ENCODE assay signal across 21 cellular contexts in the genomic region with DNA sequence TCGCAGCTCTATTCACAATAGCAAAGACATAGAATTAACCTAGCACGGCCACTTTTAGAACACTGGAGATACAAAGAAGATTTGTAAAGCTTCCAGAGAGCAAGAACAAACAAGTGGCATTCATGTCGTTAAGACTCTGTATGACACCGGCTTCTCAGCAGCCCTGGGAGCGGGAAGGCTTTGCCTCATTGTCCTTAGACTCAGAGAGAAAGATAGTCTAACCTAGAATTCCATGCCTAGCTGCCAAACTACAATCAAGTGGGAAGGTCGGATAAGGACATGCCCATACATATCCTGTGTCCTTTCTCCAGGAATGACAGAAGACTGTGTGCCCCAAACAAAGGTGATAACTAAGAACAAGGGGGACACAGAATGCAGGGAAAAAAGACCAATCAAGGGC.
DNase-seq lines count a peak whose midpoint lies in the region; ATAC-seq, FAIRE-seq and TF ChIP-seq lines count a peak whose summit lies in the region.
"Had no signal": no experiment of that assay in that cellular context is flagged by ENCODE, and none has a peak within 500 bp of the region (broad histone marks: within the 10 kb centered on the region; RNA-seq: fewer than 3 reads in every experiment).

No MANE protein-coding gene starts in this region.

- H3K56ac ChIP-seq in H1 (replicated peaks; ENCODE audit: insufficient read length, low read depth, low read length) (no peak overlapping the region), mesendoderm (ENCODE audit: low read length) (no peak overlapping the region)

- H2AK5ac ChIP-seq in H1 (ENCODE audit: low read depth, low read length) = no peak overlapping the region
- no peak overlapping the region for H2AK5ac ChIP-seq in mesendoderm (ENCODE audit: low read length)

- H3K27me3 ChIP-seq in NT2/D1 (ENCODE audit: insufficient read depth, insufficient read length) (no peaks in the 10 kb centered on the region), H1 (replicated peaks in 1 of 4; ENCODE audit: control insufficient read depth in 3 of 4, extremely low read depth in 1 of 4, insufficient read depth in 3 of 4, low read length in 3 of 4) (peaks cover 0 to 1% (median 0%) of the 10 kb centered on the region in 4 experiments; a peak in 1 of 7 replicates), mesendoderm (ENCODE audit: insufficient read depth, low read length, poor library complexity) (no peaks in the 10 kb centered on the region)
- H3K27me3 ChIP-seq: adrenal gland, brain microvascular endothelial cell, left lung, SJSA1 had no signal

- CTCF ChIA-PET in activated CD4-positive, alpha-beta memory T cell treated with anti-CD3 and anti-CD28 coated beads for 36 hours (lab: Charles Lee) = interaction anchor here (0.7 to 0.9 kb wide), 2 partner anchors 48 to 255 kb away, joined by 3 read pairs; no protein-coding TSS in a partner anchor
- CTCF ChIA-PET in activated CD4-positive, alpha-beta memory T cell treated with anti-CD3 and anti-CD28 coated beads, Interleukin-2, amount 10 ng/mL, durations not matched to agents 7 days and 5 days (lab: Charles Lee) = no interaction called here
- CTCF ChIA-PET in H1 (lab: Charles Lee; ENCODE audit: partially characterized antibody) = interaction anchor here (0.7 kb wide), 1 partner anchor 16 kb away, joined by 3 read pairs; no protein-coding TSS in a partner anchor

- no peak overlapping the region for H4K91ac ChIP-seq in H1 (replicated peaks; ENCODE audit: insufficient read length, low read length)

- intact Hi-C loops in activated CD4-positive, alpha-beta memory T cell treated with anti-CD3 and anti-CD28 coated beads for 36 hours (cut with micrococcal nuclease) = loop anchor here (1.0 to 2.0 kb wide), 5 partner anchors 9 to 95 kb away; no protein-coding TSS in a partner anchor

- H2BK5ac ChIP-seq in H1 (ENCODE audit: low read depth, low read length) = no peak overlapping the region
- no peak overlapping the region for H2BK5ac ChIP-seq in mesendoderm (ENCODE audit: low read length)

- H3K27ac ChIP-seq in H1 (ENCODE audit: low read depth, low read length) (no peak overlapping the region), mesendoderm (ENCODE audit: low read depth, low read length) (no peak overlapping the region)
- H3K27ac ChIP-seq: A549, adrenal gland, brain microvascular endothelial cell, left lung, SJSA1, transverse colon, WERI-Rb-1 had no signal

- no peak for TF ChIP-seq EP300 in H1 (IDR thresholded peaks at IDR 0.05; ENCODE audit: borderline replicate concordance in 1 of 2, low read depth in 2 of 2, low read length in 2 of 2)

- H3K4me3 ChIP-seq in NT2/D1 (ENCODE audit: insufficient read length, low read depth) (no peak overlapping the region), H1 (ENCODE audit: extremely low read depth in 1 of 4, insufficient read depth in 2 of 4, low read depth in 3 of 4, low read length in 4 of 4) (no peak overlapping the region), mesendoderm (ENCODE audit: low read length) (no peak overlapping the region)
- H3K4me3 ChIP-seq: A549, adrenal gland, left lung, SJSA1, transverse colon had no signal

- FAIRE-seq in H1 (lab: Jason Lieb, UNC) = peak; percentile 72
- FAIRE-seq: A549 had no signal

- H3K4me1 ChIP-seq in NT2/D1 (ENCODE audit: insufficient read depth, insufficient read length) = no peaks in the 10 kb centered on the region
- H3K4me1 ChIP-seq in H1 (replicated peaks in 1 of 4; ENCODE audit: control insufficient read depth in 3 of 4, insufficient read depth in 4 of 4, low read length in 3 of 4) = no peaks in the 10 kb centered on the region
- no peaks in the 10 kb centered on the region for H3K4me1 ChIP-seq in mesendoderm (ENCODE audit: control insufficient read depth, low read depth, low read length)
- H3K4me1 ChIP-seq: A549, adrenal gland, left lung, SJSA1, transverse colon had no signal

- H3K18ac ChIP-seq in H1 (ENCODE audit: extremely low read depth, low read length) = no peak overlapping the region
- no peak overlapping the region for H3K18ac ChIP-seq in mesendoderm (ENCODE audit: low read length)

- no peak for ATAC-seq in stimulated activated naive B cell treated with anti-CD40 and anti-IgM and Interleukin-4, amounts not matched to agents 10 μg/mL and 1 μg/mL and 100 μg/mL, for 72 hours (replicated peaks)
- ATAC-seq: A549, left lung had no signal

- H3K79me2 ChIP-seq in H1 (ENCODE audit: control insufficient read depth in 1 of 2, insufficient read depth in 2 of 2, low read length in 2 of 2) (no peaks in the 10 kb centered on the region), mesendoderm (ENCODE audit: control insufficient read depth, insufficient read depth, low read length) (no peaks in the 10 kb centered on the region)

- H4K8ac ChIP-seq in H1 (ENCODE audit: extremely low read depth, insufficient read depth, low read length) (no peak overlapping the region), mesendoderm (ENCODE audit: low read depth, low read length) (no peak overlapping the region)

- H4K5ac ChIP-seq in H1 (ENCODE audit: insufficient read length, low read depth, low read length) = no peak overlapping the region
- no peak overlapping the region for H4K5ac ChIP-seq in mesendoderm (ENCODE audit: low read length)

- H3K9ac ChIP-seq in NT2/D1 (ENCODE audit: insufficient read length, low read depth) (no peak overlapping the region), H1 (replicated peaks in 1 of 4; ENCODE audit: extremely low read depth in 1 of 4, low read depth in 3 of 4, low read length in 3 of 4) (no peak overlapping the region), mesendoderm (ENCODE audit: low read length) (no peak overlapping the region)

- no peaks in the 10 kb centered on the region for H3K79me1 ChIP-seq in H1 (ENCODE audit: low read depth, low read length)
- H3K79me1 ChIP-seq in mesendoderm (ENCODE audit: low read length) = no peaks in the 10 kb centered on the region

- H3K14ac ChIP-seq in H1 (ENCODE audit: insufficient read length) = no peak overlapping the region

- H4K20me1 ChIP-seq in H1 (replicated peaks in 1 of 2; ENCODE audit: control insufficient read depth in 1 of 2, insufficient read depth in 2 of 2, low read length in 2 of 2) = no peaks in the 10 kb centered on the region

- WGBS in H1 (ENCODE audit: extremely low coverage in 1 of 2, insufficient coverage in 1 of 2, insufficient read length in 1 of 2, insufficient replicate concordance in 2 of 2, low coverage in 1 of 2, low lambda C conversion rate in 2 of 2, missing lambda C conversion rate in 1 of 2), 2 experiments = 80% methylated on average over 6 of the region's 6 CpGs; no CpG with 5 or more reads in 1 of the 2 experiments
- WGBS in mesendoderm (ENCODE audit: extremely low coverage, insufficient coverage, low lambda C conversion rate) = no CpG with 5 or more reads among the region's 6 CpGs

- TF ChIP-seq POLR2A in H1 (IDR thresholded peaks at IDR 0.05; ENCODE audit: control extremely low read depth in 1 of 2, low read depth in 2 of 2, low read length in 2 of 2) = no peak

- H3K27me3 Mint-ChIP-seq in activated CD4-positive, alpha-beta memory T cell treated with anti-CD3 and anti-CD28 coated beads for 36 hours = no peaks in the 10 kb centered on the region
- no peaks in the 10 kb centered on the region for H3K27me3 Mint-ChIP-seq in activated CD4-positive, alpha-beta memory T cell treated with anti-CD3 and anti-CD28 coated beads, Interleukin-2, amount 10 ng/mL, durations not matched to agents 7 days and 5 days
- H3K27me3 Mint-ChIP-seq in stimulated activated naive B cell treated with anti-CD40 and anti-IgM and Interleukin-4, amounts not matched to agents 10 μg/mL and 1 μg/mL and 100 μg/mL, for 72 hours = no peaks in the 10 kb centered on the region
- H3K27me3 Mint-ChIP-seq in progenitor cell of endocrine pancreas = peaks cover 27% of the 10 kb centered on the region
- H3K27me3 Mint-ChIP-seq: activated CD4-positive, alpha-beta T cell treated with anti-CD3 and anti-CD28 coated beads, Interleukin-2, amount 10 ng/mL, durations not matched to agents 7 days and 5 days; IgD-negative memory B cell had no signal

- TF ChIP-seq CTCF in H1 (IDR thresholded peaks at IDR 0.05; ENCODE audit: control extremely low read depth in 1 of 3, insufficient read depth in 1 of 3, low read depth in 1 of 3, low read length in 3 of 3) = no peak
- TF ChIP-seq CTCF in progenitor cell of endocrine pancreas (IDR thresholded peaks at IDR 0.05; ENCODE audit: unreplicated experiment) = no peak

- H3K23me2 ChIP-seq in H1 (ENCODE audit: low read depth, low read length) = no peaks in the 10 kb centered on the region

- peak overlapping the region; percentile 36 for H3K27ac Mint-ChIP-seq in activated CD4-positive, alpha-beta memory T cell treated with anti-CD3 and anti-CD28 coated beads for 36 hours
- no peak overlapping the region for H3K27ac Mint-ChIP-seq in activated CD4-positive, alpha-beta memory T cell treated with anti-CD3 and anti-CD28 coated beads, Interleukin-2, amount 10 ng/mL, durations not matched to agents 7 days and 5 days
- H3K27ac Mint-ChIP-seq in stimulated activated naive B cell treated with anti-CD40 and anti-IgM and Interleukin-4, amounts not matched to agents 10 μg/mL and 1 μg/mL and 100 μg/mL, for 72 hours = no peak overlapping the region
- no peak overlapping the region for H3K27ac Mint-ChIP-seq in progenitor cell of endocrine pancreas
- H3K27ac Mint-ChIP-seq: activated CD4-positive, alpha-beta T cell treated with anti-CD3 and anti-CD28 coated beads, Interleukin-2, amount 10 ng/mL, durations not matched to agents 7 days and 5 days; IgD-negative memory B cell had no signal

- no peak overlapping the region for H3K23ac ChIP-seq in H1 (ENCODE audit: insufficient read length)
- no peak overlapping the region for H3K23ac ChIP-seq in mesendoderm (ENCODE audit: low read length)

- H2BK20ac ChIP-seq in H1 (ENCODE audit: low read length) = no peak overlapping the region; the same call in 1 of the 2 replicates

- H3K4me3 Mint-ChIP-seq in activated CD4-positive, alpha-beta memory T cell treated with anti-CD3 and anti-CD28 coated beads for 36 hours = no peak overlapping the region
- no peak overlapping the region for H3K4me3 Mint-ChIP-seq in activated CD4-positive, alpha-beta memory T cell treated with anti-CD3 and anti-CD28 coated beads, Interleukin-2, amount 10 ng/mL, durations not matched to agents 7 days and 5 days
- H3K4me3 Mint-ChIP-seq in stimulated activated naive B cell treated with anti-CD40 and anti-IgM and Interleukin-4, amounts not matched to agents 10 μg/mL and 1 μg/mL and 100 μg/mL, for 72 hours = no peak overlapping the region
- no peak overlapping the region for H3K4me3 Mint-ChIP-seq in progenitor cell of endocrine pancreas (ENCODE audit: low read depth)
- H3K4me3 Mint-ChIP-seq: activated CD4-positive, alpha-beta T cell treated with anti-CD3 and anti-CD28 coated beads, Interleukin-2, amount 10 ng/mL, durations not matched to agents 7 days and 5 days; IgD-negative memory B cell had no signal

- peaks cover 70% of the 10 kb centered on the region for H3K4me1 Mint-ChIP-seq in activated CD4-positive, alpha-beta memory T cell treated with anti-CD3 and anti-CD28 coated beads for 36 hours (ENCODE audit: low read depth)
- peaks cover 40% of the 10 kb centered on the region for H3K4me1 Mint-ChIP-seq in activated CD4-positive, alpha-beta memory T cell treated with anti-CD3 and anti-CD28 coated beads, Interleukin-2, amount 10 ng/mL, durations not matched to agents 7 days and 5 days
- H3K4me1 Mint-ChIP-seq in stimulated activated naive B cell treated with anti-CD40 and anti-IgM and Interleukin-4, amounts not matched to agents 10 μg/mL and 1 μg/mL and 100 μg/mL, for 72 hours = no peaks in the 10 kb centered on the region
- no peaks in the 10 kb centered on the region for H3K4me1 Mint-ChIP-seq in progenitor cell of endocrine pancreas (ENCODE audit: low read depth)
- H3K4me1 Mint-ChIP-seq: IgD-negative memory B cell had no signal

- H2BK15ac ChIP-seq in H1 (ENCODE audit: low read length) (no peak overlapping the region), mesendoderm (replicated peaks; ENCODE audit: low read depth) (no peak overlapping the region)

- H3K4ac ChIP-seq in H1 (replicated peaks; ENCODE audit: insufficient read length, low read depth, low read length) (no peak overlapping the region), mesendoderm (ENCODE audit: low read depth, low read length) (no peak overlapping the region)

- no peak for TF ChIP-seq RAD21 in H1 (IDR thresholded peaks at IDR 0.05 in 1 of 2, conservative IDR thresholded peaks at IDR 0.05 in 1 of 2; ENCODE audit: low read depth in 2 of 2, low read length in 2 of 2)

- no peak overlapping the region for H2BK120ac ChIP-seq in H1 (replicated peaks; ENCODE audit: low read depth, low read length)
- no peak overlapping the region for H2BK120ac ChIP-seq in mesendoderm (ENCODE audit: low read depth, low read length)

- H3K4me2 ChIP-seq in H1 (ENCODE audit: insufficient read depth in 1 of 2, low read depth in 2 of 2, low read length in 2 of 2) (no peak overlapping the region), mesendoderm (ENCODE audit: low read length) (no peak overlapping the region)
- H3K4me2 ChIP-seq: A549 had no signal

- H3K9me3 ChIP-seq in NT2/D1 (ENCODE audit: insufficient read depth, low read length) = no peaks in the 10 kb centered on the region
- peaks cover 5 to 9% of the 10 kb centered on the region in 2 experiments; a peak in 3 of 4 replicates for H3K9me3 ChIP-seq in H1 (ENCODE audit: insufficient read depth in 2 of 2, low read depth in 1 of 2, low read length in 1 of 2)
- H3K9me3 ChIP-seq: A549, adrenal gland, left lung, SJSA1, transverse colon had no signal

- no peak for DNase-seq in activated CD4-positive, alpha-beta memory T cell treated with anti-CD3 and anti-CD28 coated beads for 36 hours
- DNase-seq in activated CD4-positive, alpha-beta memory T cell treated with anti-CD3 and anti-CD28 coated beads, Interleukin-2, amount 10 ng/mL, durations not matched to agents 7 days and 5 days = no peak
- DNase-seq in NT2/D1 (ENCODE audit: low read depth, low spot score) (peak; percentile 13), H1 (ENCODE audit: low read depth in 1 of 2, low spot score in 2 of 2) (no peak), mesendoderm (peak; percentile 18), progenitor cell of endocrine pancreas (ENCODE audit: low spot score, unreplicated experiment) (no peak), superior temporal gyrus (ENCODE audit: extremely low spot score) (no peak)
- no peak for DNase-seq in stimulated activated naive B cell treated with anti-CD40 and anti-IgM and Interleukin-4, amounts not matched to agents 10 μg/mL and 1 μg/mL and 100 μg/mL, for 72 hours
- DNase-seq: activated CD4-positive, alpha-beta T cell treated with anti-CD3 and anti-CD28 coated beads, Interleukin-2, amount 10 ng/mL, durations not matched to agents 7 days and 5 days; activated CD8-positive, alpha-beta memory T cell treated with anti-CD3 and anti-CD28 coated beads, Interleukin-2, amount 50 U/mL, for 4 hours; adrenal gland; brain microvascular endothelial cell; left lung; NCI-H146; NCI-H510A; RPMI8226; transverse colon; WERI-Rb-1 had no signal

- POLR2A ChIA-PET in activated CD4-positive, alpha-beta memory T cell treated with anti-CD3 and anti-CD28 coated beads for 36 hours (lab: Charles Lee) = interaction anchor here (0.7 to 1.4 kb wide), 3 partner anchors 58 to 977 kb away, joined by 3 to 4 read pairs (median 3); no protein-coding TSS in a partner anchor
- POLR2A ChIA-PET in activated CD4-positive, alpha-beta memory T cell treated with anti-CD3 and anti-CD28 coated beads, Interleukin-2, amount 10 ng/mL, durations not matched to agents 7 days and 5 days (lab: Charles Lee) = no interaction called here
- POLR2A ChIA-PET in H1 (lab: Charles Lee; ENCODE audit: partially characterized antibody) = no interaction called here

- H2AFZ ChIP-seq in H1 (ENCODE audit: low read length) = peak overlapping the region; percentile 55; the same call in 1 of the 2 replicates

- H2BK12ac ChIP-seq in H1 (ENCODE audit: low read depth, low read length) = no peak overlapping the region

- no peaks in the 10 kb centered on the region for H3K36me3 ChIP-seq in NT2/D1 (ENCODE audit: insufficient read depth, insufficient read length, low read length)
- H3K36me3 ChIP-seq in H1 (ENCODE audit: control insufficient read depth in 2 of 4, insufficient read depth in 4 of 4, low read length in 3 of 4) = no peaks in the 10 kb centered on the region
- H3K36me3 ChIP-seq in mesendoderm (ENCODE audit: control insufficient read depth, insufficient read depth, low read length) = no peaks in the 10 kb centered on the region
- H3K36me3 ChIP-seq: adrenal gland, brain microvascular endothelial cell, left lung, SJSA1, transverse colon, WERI-Rb-1 had no signal

- H3K36me3 Mint-ChIP-seq in activated CD4-positive, alpha-beta memory T cell treated with anti-CD3 and anti-CD28 coated beads for 36 hours = no peaks in the 10 kb centered on the region
- H3K36me3 Mint-ChIP-seq in activated CD4-positive, alpha-beta memory T cell treated with anti-CD3 and anti-CD28 coated beads, Interleukin-2, amount 10 ng/mL, durations not matched to agents 7 days and 5 days (ENCODE audit: low read depth) = peaks cover under 1% of the 10 kb centered on the region
- no peaks in the 10 kb centered on the region for H3K36me3 Mint-ChIP-seq in stimulated activated naive B cell treated with anti-CD40 and anti-IgM and Interleukin-4, amounts not matched to agents 10 μg/mL and 1 μg/mL and 100 μg/mL, for 72 hours
- H3K36me3 Mint-ChIP-seq in progenitor cell of endocrine pancreas (ENCODE audit: insufficient read depth) = no peaks in the 10 kb centered on the region

- H3K9me3 Mint-ChIP-seq in activated CD4-positive, alpha-beta memory T cell treated with anti-CD3 and anti-CD28 coated beads for 36 hours = no peaks in the 10 kb centered on the region
- H3K9me3 Mint-ChIP-seq in activated CD4-positive, alpha-beta memory T cell treated with anti-CD3 and anti-CD28 coated beads, Interleukin-2, amount 10 ng/mL, durations not matched to agents 7 days and 5 days = peaks cover 2% of the 10 kb centered on the region
- H3K9me3 Mint-ChIP-seq in stimulated activated naive B cell treated with anti-CD40 and anti-IgM and Interleukin-4, amounts not matched to agents 10 μg/mL and 1 μg/mL and 100 μg/mL, for 72 hours = peaks cover 0 to 3% of the 10 kb centered on the region in 2 donors
- no peaks in the 10 kb centered on the region for H3K9me3 Mint-ChIP-seq in progenitor cell of endocrine pancreas (ENCODE audit: low read depth)

Comparison
In these comparisons a context has a peak if more than half of its experiments do, and no peak if none do; other contexts are left out.
1. DNase-seq: peak in NT2/D1 (single experiment) and mesendoderm (single experiment); none in activated CD4-positive, alpha-beta memory T cell treated with anti-CD3 and anti-CD28 coated beads for 36 hours (single experiment), activated CD4-positive, alpha-beta memory T cell treated with anti-CD3 and anti-CD28 coated beads, Interleukin-2, amount 10 ng/mL, durations not matched to agents 7 days and 5 days (single experiment), H1 (0 of 2), stimulated activated naive B cell treated with anti-CD40 and anti-IgM and Interleukin-4, amounts not matched to agents 10 μg/mL and 1 μg/mL and 100 μg/mL, for 72 hours (single experiment), progenitor cell of endocrine pancreas (single experiment) and superior temporal gyrus (single experiment).